In genomic region chr5:98546924-98547323, GRCh38 we compare ENCODE assay signal across 5 cellular contexts.
DNase-seq lines count a peak whose midpoint lies in the region; ATAC-seq and TF ChIP-seq lines count a peak whose summit lies in the region.
"Not testable (repeated sequence)": the region's sequence is repeated elsewhere in the genome, so short reads cannot be mapped to it uniquely, and the experiment has no call there.

No MANE protein-coding gene starts in this region.

- TF ChIP-seq CTCF in 22Rv1 (IDR thresholded peaks at IDR 0.05); GM23338 (conservative IDR thresholded peaks at IDR 0.05; ENCODE audit: low read depth in 2 of 2); KMS-11 (conservative IDR thresholded peaks at IDR 0.05; ENCODE audit: low read depth, low read length); PC-9 (conservative IDR thresholded peaks at IDR 0.05); endodermal cell (conservative IDR thresholded peaks at IDR 0.05): not testable (repeated sequence)

- not testable (repeated sequence) for H3K79me2 ChIP-seq in GM23338 (replicated peaks; ENCODE audit: insufficient read depth); KMS-11 (ENCODE audit: insufficient read depth, low read depth); PC-9 (ENCODE audit: low read depth)

- not testable (repeated sequence) for DNase-seq in GM23338 (ENCODE audit: low spot score); endodermal cell
- peak in 1 of 2 experiments; percentile 19 for DNase-seq in PC-9

- not testable (repeated sequence) for H3K4me1 Mint-ChIP-seq in GM23338, endodermal cell

- H3K27ac ChIP-seq in 22Rv1: peak overlapping the region; percentile 66
- not testable (repeated sequence) for H3K27ac ChIP-seq in GM23338 (ENCODE audit: low read depth); KMS-11; PC-9; endodermal cell (ENCODE audit: low read depth, low read length)

- peak overlapping the region; percentile 63; the same call in 1 of the 2 replicates for H3K9ac ChIP-seq in KMS-11
- H3K9ac ChIP-seq in endodermal cell (ENCODE audit: extremely low read depth, low read length, poor library complexity, severe bottlenecking): not testable (repeated sequence)

- not testable (repeated sequence) for H3K4me2 ChIP-seq in GM23338, KMS-11
- peak overlapping the region; percentile 57 for H3K4me2 ChIP-seq in PC-9

- H3K27ac Mint-ChIP-seq in GM23338: not testable (repeated sequence)
- H3K27ac Mint-ChIP-seq in endodermal cell: peak overlapping the region; percentile 58

- H2AFZ ChIP-seq in GM23338: 0 out of 2 replicates have a peak overlapping the region, but pooled peaks have one; percentile 29
- not testable (repeated sequence) for H2AFZ ChIP-seq in KMS-11 (ENCODE audit: low read depth); PC-9

- peaks cover 19% of the 10 kb centered on the region for H3K9me3 Mint-ChIP-seq in GM23338
- H3K9me3 Mint-ChIP-seq in endodermal cell: peaks cover 31% of the 10 kb centered on the region

- H3F3A ChIP-seq in GM23338 (replicated peaks; ENCODE audit: low read depth); PC-9 (ENCODE audit: insufficient read depth, low read depth): not testable (repeated sequence)

- WGBS in endodermal cell (ENCODE audit: insufficient coverage in 1 of 2, insufficient read length in 1 of 2), 2 experiments: 78% methylated on average over 6 of the region's 14 CpGs; no CpG with 5 or more reads in 1 of the 2 experiments

- not testable (repeated sequence) for BruUV-seq in PC-9 (replicated peaks; lab: Mats Ljungman, UMichigan)

- intact Hi-C loops in PC-9 (cut with micrococcal nuclease; ENCODE audit: unreplicated experiment): not testable (repeated sequence)

- H3K9me2 ChIP-seq in GM23338 (ENCODE audit: insufficient read depth); PC-9 (ENCODE audit: insufficient read depth): not testable (repeated sequence)

- not testable (repeated sequence) for H3K4me3 ChIP-seq in GM23338; KMS-11 (IDR thresholded peaks at IDR 0.05; ENCODE audit: insufficient read depth, low read depth, low read length); endodermal cell (ENCODE audit: low read length)
- H3K4me3 ChIP-seq in PC-9: peak overlapping the region; percentile 43; the same call in 1 of the 2 replicates

- ATAC-seq in GM23338: not testable (repeated sequence)

- CTCF ChIA-PET in PC-9 (lab: Charles Lee): not testable (repeated sequence)

- peaks cover 12% of the 10 kb centered on the region; the same call in 1 of the 2 replicates for H3K9me3 ChIP-seq in PC-9 (ENCODE audit: insufficient read depth, low read depth)
- H3K9me3 ChIP-seq in endodermal cell (ENCODE audit: control insufficient read depth, low read length): peaks cover 44% of the 10 kb centered on the region

- H3K27me3 ChIP-seq in GM23338 (ENCODE audit: insufficient read depth); KMS-11 (ENCODE audit: insufficient read depth, low read depth); PC-9 (ENCODE audit: insufficient read depth, low read depth); endodermal cell (ENCODE audit: control insufficient read depth, insufficient read depth, low read length, poor library complexity, severe bottlenecking): not testable (repeated sequence)

- not testable (repeated sequence) for H3K4me1 ChIP-seq in GM23338 (ENCODE audit: insufficient read depth); PC-9 (replicated peaks; ENCODE audit: insufficient read depth); endodermal cell (ENCODE audit: control insufficient read depth, insufficient read depth, low read length)
- peaks cover 26% of the 10 kb centered on the region for H3K4me1 ChIP-seq in KMS-11 (ENCODE audit: low read depth, poor library complexity, severe bottlenecking)

- H4K20me1 ChIP-seq in GM23338 (replicated peaks; ENCODE audit: insufficient read depth); KMS-11 (ENCODE audit: insufficient read depth); PC-9 (ENCODE audit: insufficient read depth): not testable (repeated sequence)

- H3K36me3 Mint-ChIP-seq in GM23338 (ENCODE audit: low read depth) (peaks cover 15% of the 10 kb centered on the region; the same call in 1 of the 3 replicates), endodermal cell (ENCODE audit: low read depth) (peaks cover 28% of the 10 kb centered on the region)

- POLR2A ChIA-PET in PC-9 (lab: Charles Lee; ENCODE audit: unreplicated experiment): not testable (repeated sequence)

- H3K4me3 Mint-ChIP-seq in GM23338, endodermal cell: not testable (repeated sequence)

- not testable (repeated sequence) for H3K27me3 Mint-ChIP-seq in GM23338 (ENCODE audit: insufficient read depth, low read depth, poor library complexity); endodermal cell (ENCODE audit: insufficient read depth)

- not testable (repeated sequence) for H3K36me3 ChIP-seq in GM23338 (ENCODE audit: insufficient read depth); KMS-11 (ENCODE audit: insufficient read depth); PC-9 (ENCODE audit: low read depth)
- H3K36me3 ChIP-seq in endodermal cell (ENCODE audit: control insufficient read depth, insufficient read depth, low read length): peaks cover 14% of the 10 kb centered on the region
